Comparison of ENCODE assay signal across 1 cellular context in the genomic region with DNA sequence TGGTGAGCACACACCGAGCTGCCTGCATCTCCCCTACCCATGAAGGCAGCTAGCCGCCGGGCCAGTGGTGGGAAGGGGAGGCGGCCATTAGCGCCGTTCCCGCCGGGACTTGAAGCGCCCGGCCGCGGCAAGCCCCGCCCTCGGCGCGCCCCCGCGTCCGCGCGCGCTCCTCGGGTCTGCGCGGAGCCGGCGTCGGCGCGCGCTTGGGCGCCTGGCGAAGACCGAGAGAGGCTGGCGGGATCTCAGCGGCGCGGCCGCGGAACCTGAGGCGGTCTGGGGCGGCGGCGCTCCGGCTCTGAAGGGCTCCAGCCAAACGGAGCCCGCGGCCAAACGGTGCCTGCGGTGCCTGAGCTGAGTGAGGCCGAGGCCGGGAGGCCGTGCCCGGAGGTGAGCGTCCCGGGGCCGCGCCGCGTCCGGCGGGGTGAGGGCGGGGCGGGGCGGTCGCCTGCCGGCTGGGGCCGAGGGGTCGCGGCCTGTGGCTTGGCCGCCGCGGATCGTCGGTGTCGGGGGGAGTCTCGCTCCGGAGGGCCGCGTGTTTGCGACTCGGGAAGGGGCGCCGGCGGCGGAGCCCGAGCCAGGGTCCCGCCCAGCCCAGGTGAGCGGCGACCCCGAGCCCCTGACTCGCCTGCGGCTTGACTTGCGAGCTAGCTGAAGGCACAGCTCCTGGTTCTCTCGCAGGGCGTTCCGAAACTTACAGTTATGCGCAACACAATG.
TF ChIP-seq lines count a peak whose summit lies in the region.

Gene UBXN2A, plus strand, starts transcription at position 202 of the 714 bp plus-strand sequence. CDS start 17,852 bp downstream, outside the sequence.

TF ChIP-seq in HepG2, 621 proteins besides CTCF, POLR2A, EP300 and RAD21 (continued from another document and continues in another):
- TF ChIP-seq MXD3 (CRISPR knock-in tag; IDR thresholded peaks at IDR 0.05) (peak; percentile 63; the same call in 1 of the 2 replicates), RARG (CRISPR knock-in tag; IDR thresholded peaks at IDR 0.05; ENCODE audit: low read depth) (no peak), U2AF2 (IDR thresholded peaks at IDR 0.05; ENCODE audit: low read depth, low read length) (no peak), STAT5B (CRISPR knock-in tag; IDR thresholded peaks at IDR 0.05) (0 out of 2 replicates have a peak, but pooled peaks have one; percentile 16), ZC3H13 (CRISPR knock-in tag; IDR thresholded peaks at IDR 0.05) (0 out of 2 replicates have a peak, but pooled peaks have one; percentile 19), ZNF264 (CRISPR knock-in tag; IDR thresholded peaks at IDR 0.05) (0 out of 2 replicates have a peak, but pooled peaks have one; percentile 26), SMYD3 (CRISPR knock-in tag; IDR thresholded peaks at IDR 0.05) (no peak), SIX4 (CRISPR knock-in tag; IDR thresholded peaks at IDR 0.05) (no peak), SMARCE1 (IDR thresholded peaks at IDR 0.05; ENCODE audit: borderline replicate concordance) (no peak), TOPORS (CRISPR knock-in tag; IDR thresholded peaks at IDR 0.05) (no peak), PITX1 (CRISPR knock-in tag; IDR thresholded peaks at IDR 0.05) (no peak), PHF21A (CRISPR knock-in tag; IDR thresholded peaks at IDR 0.05) (peak; percentile 64), SNRNP70 (IDR thresholded peaks at IDR 0.05; ENCODE audit: low read depth, low read length) (no peak), ZNF512B (CRISPR knock-in tag; IDR thresholded peaks at IDR 0.05; ENCODE audit: borderline replicate concordance) (no peak), CCDC6 (CRISPR knock-in tag; IDR thresholded peaks at IDR 0.05) (peak; percentile 73), ZNF446 (CRISPR knock-in tag; IDR thresholded peaks at IDR 0.05) (peak; percentile 38; the same call in 1 of the 2 replicates), GTF2F1 (IDR thresholded peaks at IDR 0.05; ENCODE audit: low read length) (no peak; the same call in 1 of the 2 replicates), TBL1XR1 (IDR thresholded peaks at IDR 0.05; ENCODE audit: borderline replicate concordance, low read length, partially characterized antibody) (no peak), DNMT1 (CRISPR knock-in tag; IDR thresholded peaks at IDR 0.05) (no peak; the same call in 1 of the 2 replicates), ZNF761 (CRISPR knock-in tag; conservative IDR thresholded peaks at IDR 0.05) (0 out of 2 replicates have a peak, but pooled peaks have one; percentile 27), HDAC1 (CRISPR knock-in tag; IDR thresholded peaks at IDR 0.05) (no peak; the same call in 1 of the 2 replicates), ZNF224 (CRISPR knock-in tag; IDR thresholded peaks at IDR 0.05) (no peak), RXRB (CRISPR knock-in tag; IDR thresholded peaks at IDR 0.05; ENCODE audit: borderline replicate concordance) (no peak), CENPX (CRISPR knock-in tag; IDR thresholded peaks at IDR 0.05) (no peak), ZNF614 (CRISPR knock-in tag; IDR thresholded peaks at IDR 0.05; ENCODE audit: borderline replicate concordance) (no peak), PAXIP1 (CRISPR knock-in tag; conservative IDR thresholded peaks at IDR 0.05) (no peak), KLF13 (CRISPR knock-in tag; IDR thresholded peaks at IDR 0.05) (no peak), ZKSCAN1 (IDR thresholded peaks at IDR 0.05; ENCODE audit: low read length) (no peak), TARDBP (CRISPR knock-in tag; IDR thresholded peaks at IDR 0.05) (0 out of 2 replicates have a peak, but pooled peaks have one; percentile 12), RFX5 (IDR thresholded peaks at IDR 0.05; ENCODE audit: low read depth, low read length) (no peak), ZNF883 (CRISPR knock-in tag; IDR thresholded peaks at IDR 0.05; ENCODE audit: not compliant biosample characterization) (peak; percentile 76)
- TF ChIP-seq, protein P1, sequence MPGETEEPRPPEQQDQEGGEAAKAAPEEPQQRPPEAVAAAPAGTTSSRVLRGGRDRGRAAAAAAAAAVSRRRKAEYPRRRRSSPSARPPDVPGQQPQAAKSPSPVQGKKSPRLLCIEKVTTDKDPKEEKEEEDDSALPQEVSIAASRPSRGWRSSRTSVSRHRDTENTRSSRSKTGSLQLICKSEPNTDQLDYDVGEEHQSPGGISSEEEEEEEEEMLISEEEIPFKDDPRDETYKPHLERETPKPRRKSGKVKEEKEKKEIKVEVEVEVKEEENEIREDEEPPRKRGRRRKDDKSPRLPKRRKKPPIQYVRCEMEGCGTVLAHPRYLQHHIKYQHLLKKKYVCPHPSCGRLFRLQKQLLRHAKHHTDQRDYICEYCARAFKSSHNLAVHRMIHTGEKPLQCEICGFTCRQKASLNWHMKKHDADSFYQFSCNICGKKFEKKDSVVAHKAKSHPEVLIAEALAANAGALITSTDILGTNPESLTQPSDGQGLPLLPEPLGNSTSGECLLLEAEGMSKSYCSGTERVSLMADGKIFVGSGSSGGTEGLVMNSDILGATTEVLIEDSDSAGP (CRISPR knock-in tag; IDR thresholded peaks at IDR 0.05; ENCODE audit: borderline replicate concordance) = peak; percentile 0; the same call in 1 of the 2 replicates
- TF ChIP-seq, protein P2, sequence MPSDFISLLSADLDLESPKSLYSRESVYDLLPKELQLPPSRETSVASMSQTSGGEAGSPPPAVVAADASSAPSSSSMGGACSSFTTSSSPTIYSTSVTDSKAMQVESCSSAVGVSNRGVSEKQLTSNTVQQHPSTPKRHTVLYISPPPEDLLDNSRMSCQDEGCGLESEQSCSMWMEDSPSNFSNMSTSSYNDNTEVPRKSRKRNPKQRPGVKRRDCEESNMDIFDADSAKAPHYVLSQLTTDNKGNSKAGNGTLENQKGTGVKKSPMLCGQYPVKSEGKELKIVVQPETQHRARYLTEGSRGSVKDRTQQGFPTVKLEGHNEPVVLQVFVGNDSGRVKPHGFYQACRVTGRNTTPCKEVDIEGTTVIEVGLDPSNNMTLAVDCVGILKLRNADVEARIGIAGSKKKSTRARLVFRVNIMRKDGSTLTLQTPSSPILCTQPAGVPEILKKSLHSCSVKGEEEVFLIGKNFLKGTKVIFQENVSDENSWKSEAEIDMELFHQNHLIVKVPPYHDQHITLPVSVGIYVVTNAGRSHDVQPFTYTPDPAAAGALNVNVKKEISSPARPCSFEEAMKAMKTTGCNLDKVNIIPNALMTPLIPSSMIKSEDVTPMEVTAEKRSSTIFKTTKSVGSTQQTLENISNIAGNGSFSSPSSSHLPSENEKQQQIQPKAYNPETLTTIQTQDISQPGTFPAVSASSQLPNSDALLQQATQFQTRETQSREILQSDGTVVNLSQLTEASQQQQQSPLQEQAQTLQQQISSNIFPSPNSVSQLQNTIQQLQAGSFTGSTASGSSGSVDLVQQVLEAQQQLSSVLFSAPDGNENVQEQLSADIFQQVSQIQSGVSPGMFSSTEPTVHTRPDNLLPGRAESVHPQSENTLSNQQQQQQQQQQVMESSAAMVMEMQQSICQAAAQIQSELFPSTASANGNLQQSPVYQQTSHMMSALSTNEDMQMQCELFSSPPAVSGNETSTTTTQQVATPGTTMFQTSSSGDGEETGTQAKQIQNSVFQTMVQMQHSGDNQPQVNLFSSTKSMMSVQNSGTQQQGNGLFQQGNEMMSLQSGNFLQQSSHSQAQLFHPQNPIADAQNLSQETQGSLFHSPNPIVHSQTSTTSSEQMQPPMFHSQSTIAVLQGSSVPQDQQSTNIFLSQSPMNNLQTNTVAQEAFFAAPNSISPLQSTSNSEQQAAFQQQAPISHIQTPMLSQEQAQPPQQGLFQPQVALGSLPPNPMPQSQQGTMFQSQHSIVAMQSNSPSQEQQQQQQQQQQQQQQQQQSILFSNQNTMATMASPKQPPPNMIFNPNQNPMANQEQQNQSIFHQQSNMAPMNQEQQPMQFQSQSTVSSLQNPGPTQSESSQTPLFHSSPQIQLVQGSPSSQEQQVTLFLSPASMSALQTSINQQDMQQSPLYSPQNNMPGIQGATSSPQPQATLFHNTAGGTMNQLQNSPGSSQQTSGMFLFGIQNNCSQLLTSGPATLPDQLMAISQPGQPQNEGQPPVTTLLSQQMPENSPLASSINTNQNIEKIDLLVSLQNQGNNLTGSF (CRISPR knock-in tag; IDR thresholded peaks at IDR 0.05) = peak; percentile 40; the same call in 1 of the 2 replicates
- TF ChIP-seq, protein P3, sequence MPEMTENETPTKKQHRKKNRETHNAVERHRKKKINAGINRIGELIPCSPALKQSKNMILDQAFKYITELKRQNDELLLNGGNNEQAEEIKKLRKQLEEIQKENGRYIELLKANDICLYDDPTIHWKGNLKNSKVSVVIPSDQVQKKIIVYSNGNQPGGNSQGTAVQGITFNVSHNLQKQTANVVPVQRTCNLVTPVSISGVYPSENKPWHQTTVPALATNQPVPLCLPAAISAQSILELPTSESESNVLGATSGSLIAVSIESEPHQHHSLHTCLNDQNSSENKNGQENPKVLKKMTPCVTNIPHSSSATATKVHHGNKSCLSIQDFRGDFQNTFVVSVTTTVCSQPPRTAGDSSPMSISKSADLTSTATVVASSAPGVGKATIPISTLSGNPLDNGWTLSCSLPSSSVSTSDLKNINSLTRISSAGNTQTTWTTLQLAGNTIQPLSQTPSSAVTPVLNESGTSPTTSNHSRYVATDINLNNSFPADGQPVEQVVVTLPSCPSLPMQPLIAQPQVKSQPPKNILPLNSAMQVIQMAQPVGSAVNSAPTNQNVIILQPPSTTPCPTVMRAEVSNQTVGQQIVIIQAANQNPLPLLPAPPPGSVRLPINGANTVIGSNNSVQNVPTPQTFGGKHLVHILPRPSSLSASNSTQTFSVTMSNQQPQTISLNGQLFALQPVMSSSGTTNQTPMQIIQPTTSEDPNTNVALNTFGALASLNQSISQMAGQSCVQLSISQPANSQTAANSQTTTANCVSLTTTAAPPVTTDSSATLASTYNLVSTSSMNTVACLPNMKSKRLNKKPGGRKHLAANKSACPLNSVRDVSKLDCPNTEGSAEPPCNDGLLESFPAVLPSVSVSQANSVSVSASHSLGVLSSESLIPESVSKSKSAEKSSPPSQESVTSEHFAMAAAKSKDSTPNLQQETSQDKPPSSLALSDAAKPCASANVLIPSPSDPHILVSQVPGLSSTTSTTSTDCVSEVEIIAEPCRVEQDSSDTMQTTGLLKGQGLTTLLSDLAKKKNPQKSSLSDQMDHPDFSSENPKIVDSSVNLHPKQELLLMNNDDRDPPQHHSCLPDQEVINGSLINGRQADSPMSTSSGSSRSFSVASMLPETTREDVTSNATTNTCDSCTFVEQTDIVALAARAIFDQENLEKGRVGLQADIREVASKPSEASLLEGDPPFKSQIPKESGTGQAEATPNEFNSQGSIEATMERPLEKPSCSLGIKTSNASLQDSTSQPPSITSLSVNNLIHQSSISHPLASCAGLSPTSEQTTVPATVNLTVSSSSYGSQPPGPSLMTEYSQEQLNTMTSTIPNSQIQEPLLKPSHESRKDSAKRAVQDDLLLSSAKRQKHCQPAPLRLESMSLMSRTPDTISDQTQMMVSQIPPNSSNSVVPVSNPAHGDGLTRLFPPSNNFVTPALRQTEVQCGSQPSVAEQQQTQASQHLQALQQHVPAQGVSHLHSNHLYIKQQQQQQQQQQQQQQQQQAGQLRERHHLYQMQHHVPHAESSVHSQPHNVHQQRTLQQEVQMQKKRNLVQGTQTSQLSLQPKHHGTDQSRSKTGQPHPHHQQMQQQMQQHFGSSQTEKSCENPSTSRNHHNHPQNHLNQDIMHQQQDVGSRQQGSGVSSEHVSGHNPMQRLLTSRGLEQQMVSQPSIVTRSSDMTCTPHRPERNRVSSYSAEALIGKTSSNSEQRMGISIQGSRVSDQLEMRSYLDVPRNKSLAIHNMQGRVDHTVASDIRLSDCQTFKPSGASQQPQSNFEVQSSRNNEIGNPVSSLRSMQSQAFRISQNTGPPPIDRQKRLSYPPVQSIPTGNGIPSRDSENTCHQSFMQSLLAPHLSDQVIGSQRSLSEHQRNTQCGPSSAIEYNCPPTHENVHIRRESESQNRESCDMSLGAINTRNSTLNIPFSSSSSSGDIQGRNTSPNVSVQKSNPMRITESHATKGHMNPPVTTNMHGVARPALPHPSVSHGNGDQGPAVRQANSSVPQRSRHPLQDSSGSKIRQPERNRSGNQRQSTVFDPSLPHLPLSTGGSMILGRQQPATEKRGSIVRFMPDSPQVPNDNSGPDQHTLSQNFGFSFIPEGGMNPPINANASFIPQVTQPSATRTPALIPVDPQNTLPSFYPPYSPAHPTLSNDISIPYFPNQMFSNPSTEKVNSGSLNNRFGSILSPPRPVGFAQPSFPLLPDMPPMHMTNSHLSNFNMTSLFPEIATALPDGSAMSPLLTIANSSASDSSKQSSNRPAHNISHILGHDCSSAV (CRISPR knock-in tag; IDR thresholded peaks at IDR 0.05; ENCODE audit: borderline replicate concordance) = no peak
